9 cellular contexts compared by ENCODE assay signal in the genomic region with DNA sequence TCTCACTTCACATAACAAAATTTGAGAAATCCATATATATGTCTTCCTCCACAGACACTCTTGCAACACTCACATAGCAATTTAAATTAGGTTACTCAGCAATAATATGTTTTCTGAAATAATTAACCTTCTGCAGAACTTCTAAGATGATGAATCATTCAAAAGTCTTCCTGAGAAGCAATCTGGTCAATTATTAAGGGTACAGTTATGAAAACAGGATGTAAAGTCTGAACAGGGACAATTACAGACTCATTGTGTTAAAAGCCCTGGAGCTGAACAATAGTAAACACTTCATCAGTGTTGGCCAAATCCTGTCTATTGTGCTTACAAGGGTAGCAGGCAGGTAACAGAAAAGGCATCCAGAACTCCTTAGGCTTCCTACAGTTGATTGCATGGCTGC.
DNase-seq lines count a peak whose midpoint lies in the region; ATAC-seq and TF ChIP-seq lines count a peak whose summit lies in the region.
"Had no signal": no experiment of that assay in that cellular context is flagged by ENCODE, and none has a peak within 500 bp of the region (broad histone marks: within the 10 kb centered on the region; RNA-seq: fewer than 3 reads in every experiment).

No MANE protein-coding gene starts in this region.

- ATAC-seq in GM21381 (IDR thresholded peaks at IDR 0.05; ENCODE audit: unreplicated experiment) = peak; percentile 87
- ATAC-seq in HG03558 (IDR thresholded peaks at IDR 0.05; ENCODE audit: extremely low read depth, unreplicated experiment) = peak; percentile 75
- ATAC-seq in GM19455 (IDR thresholded peaks at IDR 0.05; ENCODE audit: unreplicated experiment) = no peak

- DNase-seq in Caki2 (ENCODE audit: low read depth) (peak; percentile 88), epithelial cell of esophagus (ENCODE audit: low read depth) (peak; percentile 90), hepatic stellate cell (ENCODE audit: low spot score) (no peak), putamen (ENCODE audit: low spot score) (no peak), medulla oblongata (ENCODE audit: extremely low spot score) (no peak)
- DNase-seq: naive B cell had no signal

- in situ Hi-C loops in Caki2 (cut with HindIII; ENCODE audit: low pct_unique_long_range_greater_than_20kb, low sequenced_read_pairs) = no loop called here

- H3K4me3 ChIP-seq in epithelial cell of esophagus (ENCODE audit: low read length) = no peak overlapping the region

- no peak for TF ChIP-seq CTCF in epithelial cell of esophagus (IDR thresholded peaks at IDR 0.05; ENCODE audit: insufficient read depth, low read depth, low read length, missing control alignments)

Comparison
In these comparisons a context has a peak if more than half of its experiments do, and no peak if none do; other contexts are left out.
1. DNase-seq: peak in Caki2 (single experiment) and epithelial cell of esophagus (single experiment); none in hepatic stellate cell (single experiment), putamen (single experiment) and medulla oblongata (single experiment).